In the genomic region with DNA sequence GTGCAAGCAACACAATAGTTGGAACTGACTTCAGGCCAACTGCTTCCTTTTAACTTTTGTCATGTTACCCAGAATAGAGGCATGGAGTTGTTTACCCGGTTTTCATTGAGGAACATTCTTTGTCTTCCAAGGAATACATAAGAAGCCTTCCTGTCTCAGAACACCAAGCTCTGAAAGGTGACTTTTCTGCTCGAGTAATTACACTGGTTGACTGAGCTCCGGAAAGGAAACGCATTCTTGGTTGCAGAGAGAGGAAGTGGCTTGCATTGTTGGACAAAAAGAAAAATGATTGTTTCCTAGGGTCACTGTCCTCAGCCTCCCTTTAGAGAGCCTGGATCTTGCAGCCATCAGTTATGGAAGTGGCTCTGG, we compare ENCODE assay signal across 8 cellular contexts. TPM values are rescaled to one million over a fixed set of nuclear protein-coding genes. Genes with fewer than 3 reads are reported as not detected.
DNase-seq lines count a peak whose midpoint lies in the region; ATAC-seq and TF ChIP-seq lines count a peak whose summit lies in the region.

No MANE protein-coding gene starts in this region.

- POLR2A ChIA-PET in activated CD4-positive, alpha-beta T cell treated with anti-CD3 and anti-CD28 coated beads for 36 hours (lab: Charles Lee) = no interaction called here

- H3K4me1 ChIP-seq in thyroid gland = peaks cover 22 to 50% of the 10 kb centered on the region in 2 donors

- H3K4me1 Mint-ChIP-seq in activated CD4-positive, alpha-beta T cell treated with anti-CD3 and anti-CD28 coated beads for 36 hours = peaks cover 15% of the 10 kb centered on the region
- peaks cover 55% of the 10 kb centered on the region for H3K4me1 Mint-ChIP-seq in activated naive CD8-positive, alpha-beta T cell treated with anti-CD3 and anti-CD28 coated beads, Interleukin-2, amount 50 U/mL, for 24 hours

- H3K27ac ChIP-seq in thyroid gland = peak overlapping the region; percentile 87 to 96 (median 91)

- no peaks in the 10 kb centered on the region for H3K9me3 Mint-ChIP-seq in activated CD4-positive, alpha-beta T cell treated with anti-CD3 and anti-CD28 coated beads for 36 hours (ENCODE audit: low read depth)
- no peaks in the 10 kb centered on the region for H3K9me3 Mint-ChIP-seq in activated naive CD8-positive, alpha-beta T cell treated with anti-CD3 and anti-CD28 coated beads, Interleukin-2, amount 50 U/mL, for 24 hours

- no peak for TF ChIP-seq POLR2A in thyroid gland (IDR thresholded peaks at IDR 0.05)

- peak overlapping the region; percentile 29 for H3K27ac Mint-ChIP-seq in activated CD4-positive, alpha-beta T cell treated with anti-CD3 and anti-CD28 coated beads for 36 hours
- H3K27ac Mint-ChIP-seq in activated naive CD8-positive, alpha-beta T cell treated with anti-CD3 and anti-CD28 coated beads, Interleukin-2, amount 50 U/mL, for 24 hours = peak overlapping the region; percentile 38

- no peak for TF ChIP-seq CTCF in thyroid gland (IDR thresholded peaks at IDR 0.05)

- no peaks in the 10 kb centered on the region for H3K36me3 ChIP-seq in thyroid gland

- no peaks in the 10 kb centered on the region for H3K27me3 ChIP-seq in thyroid gland

- CTCF ChIA-PET in activated CD4-positive, alpha-beta T cell treated with anti-CD3 and anti-CD28 coated beads for 36 hours (lab: Charles Lee) = interaction anchor here (1.3 to 1.9 kb wide), 2 partner anchors 14 to 22 kb away, joined by 4 to 12 read pairs; no protein-coding TSS in a partner anchor

- DNase-seq in activated CD4-positive, alpha-beta T cell treated with anti-CD3 and anti-CD28 coated beads for 36 hours = no peak
- DNase-seq in activated CD4-positive, alpha-beta T cell treated with anti-CD3 and anti-CD28 coated beads for 1 hour = no peak
- no peak for DNase-seq in activated naive CD8-positive, alpha-beta T cell treated with anti-CD3 and anti-CD28 coated beads, Interleukin-2, amount 50 U/mL, for 24 hours
- DNase-seq in left kidney (ENCODE audit: low read depth, low spot score) (peak; percentile 91), thyroid gland (peak; percentile 34 to 44), DMS 273 treated with DMSO at 0.1 percent for 48 hours (lab: John Stamatoyannopoulos, UW) (no peak), NCI-H526 (lab: John Stamatoyannopoulos, UW) (no peak)

- H3K4me3 ChIP-seq in thyroid gland (replicated peaks in 1 of 3) = no peak overlapping the region

- ATAC-seq in activated CD4-positive, alpha-beta T cell treated with anti-CD3 and anti-CD28 coated beads for 36 hours = no peak
- no peak for ATAC-seq in activated naive CD8-positive, alpha-beta T cell treated with anti-CD3 and anti-CD28 coated beads, Interleukin-2, amount 50 U/mL, for 24 hours
- ATAC-seq in HG02571 (IDR thresholded peaks at IDR 0.05; ENCODE audit: unreplicated experiment) = no peak

- H3K9me3 ChIP-seq in thyroid gland = no peaks in the 10 kb centered on the region

- WGBS in thyroid gland, 2 donors = 4 to 6% methylated on average over 4 of the region's 4 CpGs

- intact Hi-C loops in activated CD4-positive, alpha-beta T cell treated with anti-CD3 and anti-CD28 coated beads for 36 hours (cut with DNase I, micrococcal nuclease) = no loop called here
- intact Hi-C loops in thyroid gland (cut with DNase I) = no loop called here

- no peaks in the 10 kb centered on the region for H3K27me3 Mint-ChIP-seq in activated CD4-positive, alpha-beta T cell treated with anti-CD3 and anti-CD28 coated beads for 36 hours
- no peaks in the 10 kb centered on the region for H3K27me3 Mint-ChIP-seq in activated naive CD8-positive, alpha-beta T cell treated with anti-CD3 and anti-CD28 coated beads, Interleukin-2, amount 50 U/mL, for 24 hours

- H3K4me3 Mint-ChIP-seq in activated CD4-positive, alpha-beta T cell treated with anti-CD3 and anti-CD28 coated beads for 36 hours = no peak overlapping the region
- H3K4me3 Mint-ChIP-seq in activated naive CD8-positive, alpha-beta T cell treated with anti-CD3 and anti-CD28 coated beads, Interleukin-2, amount 50 U/mL, for 24 hours = no peak overlapping the region

- H3K36me3 Mint-ChIP-seq in activated CD4-positive, alpha-beta T cell treated with anti-CD3 and anti-CD28 coated beads for 36 hours (ENCODE audit: low read depth) = peaks cover 8% of the 10 kb centered on the region
- H3K36me3 Mint-ChIP-seq in activated naive CD8-positive, alpha-beta T cell treated with anti-CD3 and anti-CD28 coated beads, Interleukin-2, amount 50 U/mL, for 24 hours (ENCODE audit: low read depth) = peaks cover 3% of the 10 kb centered on the region

RNA-seq across cellular contexts. Expression of gene SEC14L1, which starts 30.8 kb away (rescaled TPM):
- total RNA-seq in activated CD4-positive, alpha-beta T cell treated with anti-CD3 and anti-CD28 coated beads for 36 hours = 10 to 100 TPM; 44.2 to 67.0 TPM
- 100 to 1,000 TPM in 2 of 4 donors, 10 to 100 TPM in 2; 57.6 to 287 (median 102) TPM for total RNA-seq in thyroid gland

Comparison
In these comparisons a context has a peak if more than half of its experiments do, and no peak if none do; other contexts are left out.
1. DNase-seq: peak in left kidney (single experiment) and thyroid gland (2 of 2); none in activated CD4-positive, alpha-beta T cell treated with anti-CD3 and anti-CD28 coated beads for 36 hours (single experiment), activated CD4-positive, alpha-beta T cell treated with anti-CD3 and anti-CD28 coated beads for 1 hour (single experiment), activated naive CD8-positive, alpha-beta T cell treated with anti-CD3 and anti-CD28 coated beads, Interleukin-2, amount 50 U/mL, for 24 hours (single experiment), DMS 273 treated with DMSO at 0.1 percent for 48 hours (single experiment) and NCI-H526 (0 of 2).